In genomic region chr3:49727154-49727923, GRCh38 we compare ENCODE assay signal across 1 cellular context.
A peak's percentile ranks its signal among the peaks of the same experiment; 100 is the strongest.
TF ChIP-seq lines count a peak whose summit lies in the region.

No MANE protein-coding gene starts in this region.

TF ChIP-seq in liver, 16 proteins besides CTCF, POLR2A, EP300 and RAD21 (continued from another document):
- TF ChIP-seq MAX (IDR thresholded peaks at IDR 0.05) (no peak), HNF4G (IDR thresholded peaks at IDR 0.05) (peak; percentile 32), SP1 (IDR thresholded peaks at IDR 0.05) (peak; percentile 58), HNF4A (conservative IDR thresholded peaks at IDR 0.05) (peak; percentile 61 to 82)
